10 cellular contexts compared by ENCODE assay signal in genomic region chr4:142656178-142656577, GRCh38.
DNase-seq lines count a peak whose midpoint lies in the region; ATAC-seq and TF ChIP-seq lines count a peak whose summit lies in the region.
"Had no signal": no experiment of that assay in that cellular context is flagged by ENCODE, and none has a peak within 500 bp of the region (broad histone marks: within the 10 kb centered on the region; RNA-seq: fewer than 3 reads in every experiment).

No MANE protein-coding gene starts in this region.

- no peak overlapping the region for H3K23ac ChIP-seq in mesendoderm (ENCODE audit: low read length)

- TF ChIP-seq RAD21 in Ishikawa (IDR thresholded peaks at IDR 0.05; ENCODE audit: low read depth) = no peak

- H3K27me3 ChIP-seq in adipocyte (replicated peaks; ENCODE audit: control insufficient read depth, insufficient read depth, low read length) (no peaks in the 10 kb centered on the region), mesendoderm (ENCODE audit: insufficient read depth, low read length, poor library complexity) (no peaks in the 10 kb centered on the region)

- no peak overlapping the region for H4K8ac ChIP-seq in mesendoderm (ENCODE audit: low read depth, low read length)

- H3K36me3 ChIP-seq in adipocyte (ENCODE audit: control insufficient read depth, insufficient read depth, low read length, severe bottlenecking) (no peaks in the 10 kb centered on the region), mesendoderm (ENCODE audit: control insufficient read depth, insufficient read depth, low read length) (no peaks in the 10 kb centered on the region)
- H3K36me3 ChIP-seq: thoracic aorta had no signal

- no peak overlapping the region for H2BK120ac ChIP-seq in mesendoderm (ENCODE audit: low read depth, low read length)

- H2BK15ac ChIP-seq in mesendoderm (replicated peaks; ENCODE audit: low read depth) = no peak overlapping the region

- no CpG with 5 or more reads among the region's 5 CpGs for WGBS in mesendoderm (ENCODE audit: extremely low coverage, insufficient coverage, low lambda C conversion rate)

- H3K4me2 ChIP-seq in mesendoderm (ENCODE audit: low read length) = no peak overlapping the region

- no peak overlapping the region for H2AK5ac ChIP-seq in mesendoderm (ENCODE audit: low read length)

- H3K4me1 ChIP-seq in adipocyte (ENCODE audit: control insufficient read depth, insufficient read depth, low read length) = no peaks in the 10 kb centered on the region
- H3K4me1 ChIP-seq in mesendoderm (ENCODE audit: control insufficient read depth, low read depth, low read length) = no peaks in the 10 kb centered on the region

- H3K18ac ChIP-seq in mesendoderm (ENCODE audit: low read length) = no peak overlapping the region

- H3K4me3 ChIP-seq in adipocyte (ENCODE audit: low read length) (peak overlapping the region; percentile 18), mesendoderm (ENCODE audit: low read length) (no peak overlapping the region)
- H3K4me3 ChIP-seq: thoracic aorta had no signal

- no peaks in the 10 kb centered on the region for H3K79me1 ChIP-seq in mesendoderm (ENCODE audit: low read length)

- H4K5ac ChIP-seq in mesendoderm (ENCODE audit: low read length) = no peak overlapping the region

- H3K4ac ChIP-seq in mesendoderm (ENCODE audit: low read depth, low read length) = no peak overlapping the region

- DNase-seq in COLO668 (lab: John Stamatoyannopoulos, UW; ENCODE audit: unreplicated experiment) = peak; percentile 58
- peak; percentile 15 for DNase-seq in adipocyte (ENCODE audit: low read depth)
- peak; percentile 70 for DNase-seq in mesendoderm
- DNase-seq in ureter (ENCODE audit: low spot score) = no peak

- TF ChIP-seq EP300 in Ishikawa (IDR thresholded peaks at IDR 0.05; ENCODE audit: borderline replicate concordance) = no peak

- H3K79me2 ChIP-seq in mesendoderm (ENCODE audit: control insufficient read depth, insufficient read depth, low read length) = no peaks in the 10 kb centered on the region

- ATAC-seq in HG02588 (IDR thresholded peaks at IDR 0.05; ENCODE audit: unreplicated experiment) = no peak
- no peak for ATAC-seq in HG02852 (IDR thresholded peaks at IDR 0.05; ENCODE audit: unreplicated experiment)
- no peak for ATAC-seq in HG03520 (IDR thresholded peaks at IDR 0.05; ENCODE audit: unreplicated experiment)
- ATAC-seq: naive thymus-derived CD8-positive, alpha-beta T cell had no signal

- no peak overlapping the region for H3K56ac ChIP-seq in mesendoderm (ENCODE audit: low read length)

- H3K9ac ChIP-seq in adipocyte (ENCODE audit: low read length) (no peak overlapping the region), mesendoderm (ENCODE audit: low read length) (no peak overlapping the region)

- no peak overlapping the region for H3K27ac ChIP-seq in mesendoderm (ENCODE audit: low read depth, low read length)
- H3K27ac ChIP-seq: thoracic aorta had no signal

- peaks cover 50% of the 10 kb centered on the region for H3K9me3 ChIP-seq in adipocyte (ENCODE audit: control insufficient read depth, low read length)

- H2BK5ac ChIP-seq in mesendoderm (ENCODE audit: low read length) = no peak overlapping the region

TF ChIP-seq in Ishikawa, 13 proteins besides CTCF, POLR2A, EP300 and RAD21:
- TF ChIP-seq REST (IDR thresholded peaks at IDR 0.05; ENCODE audit: low read depth) (no peak), USF1 (IDR thresholded peaks at IDR 0.05) (peak; percentile 35; the same call in 1 of the 2 replicates), MAX (IDR thresholded peaks at IDR 0.05) (no peak)
